8 cellular contexts compared by ENCODE assay signal in genomic region chr6:27250277-27250954, GRCh38. TPM values are rescaled to one million over a fixed set of nuclear protein-coding genes. Genes with fewer than 3 reads are reported as not detected.
DNase-seq lines count a peak whose midpoint lies in the region; ATAC-seq lines count a peak whose summit lies in the region.

No MANE protein-coding gene starts in this region.

- H3K9ac ChIP-seq in iPS-18a (ENCODE audit: low read length), result peak overlapping the region; percentile 64

- H3K36me3 Mint-ChIP-seq in activated CD4-positive, alpha-beta T cell treated with anti-CD3 and anti-CD28 coated beads for 36 hours (ENCODE audit: low read depth), result no peaks in the 10 kb centered on the region
- no peaks in the 10 kb centered on the region for H3K36me3 Mint-ChIP-seq in activated T-helper 1 cell treated with anti-CD3 and anti-CD28 coated beads, Interleukin-12 subunit alpha, Interleukin-12 subunit beta, Interleukin-2, Interleukin-4 antibody, amounts not matched to agents 30 ng/mL and 10 ng/mL and 1 ng/mL, durations not matched to agents 14 hours and 24 hours and 36 hours (ENCODE audit: low read depth)
- peaks cover 0 to 2% of the 10 kb centered on the region in 2 donors for H3K36me3 Mint-ChIP-seq in stimulated activated naive B cell treated with anti-CD40 and anti-IgM and Interleukin-4, amounts not matched to agents 10 μg/mL and 1 μg/mL and 100 μg/mL, for 72 hours

- CTCF ChIA-PET in activated CD4-positive, alpha-beta T cell treated with anti-CD3 and anti-CD28 coated beads for 36 hours (lab: Charles Lee), result interaction anchor here (1.6 kb wide), 1 partner anchor 307 kb away, joined by 3 read pairs; no protein-coding TSS in a partner anchor

- H3K4me3 ChIP-seq in iPS-18a (ENCODE audit: low read length), result peak overlapping the region; percentile 84

- H3K27me3 ChIP-seq in iPS-18a (ENCODE audit: control insufficient read depth, insufficient read depth, low read length), result peaks cover 12% of the 10 kb centered on the region

- peaks cover 10% of the 10 kb centered on the region for H3K4me1 Mint-ChIP-seq in activated CD4-positive, alpha-beta T cell treated with anti-CD3 and anti-CD28 coated beads for 36 hours
- peaks cover 5% of the 10 kb centered on the region for H3K4me1 Mint-ChIP-seq in activated T-helper 1 cell treated with anti-CD3 and anti-CD28 coated beads, Interleukin-12 subunit alpha, Interleukin-12 subunit beta, Interleukin-2, Interleukin-4 antibody, amounts not matched to agents 30 ng/mL and 10 ng/mL and 1 ng/mL, durations not matched to agents 14 hours and 24 hours and 36 hours (ENCODE audit: low read depth)
- H3K4me1 Mint-ChIP-seq in stimulated activated naive B cell treated with anti-CD40 and anti-IgM and Interleukin-4, amounts not matched to agents 10 μg/mL and 1 μg/mL and 100 μg/mL, for 72 hours, result peaks cover 3 to 10% of the 10 kb centered on the region in 2 donors

- no peaks in the 10 kb centered on the region for H3K9me3 Mint-ChIP-seq in activated CD4-positive, alpha-beta T cell treated with anti-CD3 and anti-CD28 coated beads for 36 hours (ENCODE audit: low read depth)
- no peaks in the 10 kb centered on the region for H3K9me3 Mint-ChIP-seq in activated T-helper 1 cell treated with anti-CD3 and anti-CD28 coated beads, Interleukin-12 subunit alpha, Interleukin-12 subunit beta, Interleukin-2, Interleukin-4 antibody, amounts not matched to agents 30 ng/mL and 10 ng/mL and 1 ng/mL, durations not matched to agents 14 hours and 24 hours and 36 hours
- peaks cover 0 to 6% of the 10 kb centered on the region in 2 donors for H3K9me3 Mint-ChIP-seq in stimulated activated naive B cell treated with anti-CD40 and anti-IgM and Interleukin-4, amounts not matched to agents 10 μg/mL and 1 μg/mL and 100 μg/mL, for 72 hours

- intact Hi-C loops in activated CD4-positive, alpha-beta T cell treated with anti-CD3 and anti-CD28 coated beads for 36 hours (cut with DNase I, micrococcal nuclease), result no loop called here
- intact Hi-C loops in activated T-helper 1 cell treated with anti-CD3 and anti-CD28 coated beads, Interleukin-12 subunit alpha, Interleukin-12 subunit beta, Interleukin-2, Interleukin-4 antibody, amounts not matched to agents 30 ng/mL and 10 ng/mL and 1 ng/mL, durations not matched to agents 14 hours and 24 hours and 36 hours (cut with micrococcal nuclease), result loop anchor here (2.0 kb wide), 1 partner anchor 62 kb away; no protein-coding TSS in a partner anchor

- H3K27me3 Mint-ChIP-seq in activated CD4-positive, alpha-beta T cell treated with anti-CD3 and anti-CD28 coated beads for 36 hours, result peaks cover 41% of the 10 kb centered on the region
- peaks cover 38% of the 10 kb centered on the region for H3K27me3 Mint-ChIP-seq in activated T-helper 1 cell treated with anti-CD3 and anti-CD28 coated beads, Interleukin-12 subunit alpha, Interleukin-12 subunit beta, Interleukin-2, Interleukin-4 antibody, amounts not matched to agents 30 ng/mL and 10 ng/mL and 1 ng/mL, durations not matched to agents 14 hours and 24 hours and 36 hours (ENCODE audit: insufficient read depth)
- H3K27me3 Mint-ChIP-seq in stimulated activated naive B cell treated with anti-CD40 and anti-IgM and Interleukin-4, amounts not matched to agents 10 μg/mL and 1 μg/mL and 100 μg/mL, for 72 hours, result peaks cover 29 to 45% of the 10 kb centered on the region in 2 donors

- no peak for ATAC-seq in activated CD4-positive, alpha-beta T cell treated with anti-CD3 and anti-CD28 coated beads for 36 hours
- ATAC-seq in stimulated activated naive B cell treated with anti-CD40 and anti-IgM and Interleukin-4, amounts not matched to agents 10 μg/mL and 1 μg/mL and 100 μg/mL, for 72 hours (replicated peaks), result no peak
- no peak for ATAC-seq in activated CD4-positive, CD25-positive, alpha-beta regulatory T cell treated with anti-CD3 and anti-CD28 coated beads, Interleukin-2, amount 50 U/mL, for 24 hours

- H3K4me1 ChIP-seq in iPS-18a (ENCODE audit: control insufficient read depth, low read depth, low read length), result peaks cover 3% of the 10 kb centered on the region

- no peak for DNase-seq in activated CD4-positive, alpha-beta T cell treated with anti-CD3 and anti-CD28 coated beads for 36 hours
- DNase-seq in activated CD4-positive, alpha-beta T cell treated with anti-CD3 and anti-CD28 coated beads for 4 hours, result no peak
- DNase-seq in activated T-helper 1 cell treated with anti-CD3 and anti-CD28 coated beads, Interleukin-12 subunit alpha, Interleukin-12 subunit beta, Interleukin-2, Interleukin-4 antibody, amounts not matched to agents 30 ng/mL and 10 ng/mL and 1 ng/mL, durations not matched to agents 14 hours and 24 hours and 36 hours (ENCODE audit: low spot score), result no peak
- no peak for DNase-seq in stimulated activated naive B cell treated with anti-CD40 and anti-IgM and Interleukin-4, amounts not matched to agents 10 μg/mL and 1 μg/mL and 100 μg/mL, for 72 hours
- DNase-seq in NOMO-1 treated with dmso at 0.1 percent for 144 hours (lab: John Stamatoyannopoulos, UW; ENCODE audit: unreplicated experiment), result no peak
- no peak for DNase-seq in NCI-H1048 (lab: John Stamatoyannopoulos, UW)

- H3K27ac ChIP-seq in iPS-18a (ENCODE audit: low read length), result peak overlapping the region; percentile 10

- H3K27ac Mint-ChIP-seq in activated CD4-positive, alpha-beta T cell treated with anti-CD3 and anti-CD28 coated beads for 36 hours, result peak overlapping the region; percentile 23
- no peak overlapping the region for H3K27ac Mint-ChIP-seq in activated T-helper 1 cell treated with anti-CD3 and anti-CD28 coated beads, Interleukin-12 subunit alpha, Interleukin-12 subunit beta, Interleukin-2, Interleukin-4 antibody, amounts not matched to agents 30 ng/mL and 10 ng/mL and 1 ng/mL, durations not matched to agents 14 hours and 24 hours and 36 hours
- no peak overlapping the region for H3K27ac Mint-ChIP-seq in stimulated activated naive B cell treated with anti-CD40 and anti-IgM and Interleukin-4, amounts not matched to agents 10 μg/mL and 1 μg/mL and 100 μg/mL, for 72 hours

- no peaks in the 10 kb centered on the region for H3K36me3 ChIP-seq in iPS-18a (ENCODE audit: control insufficient read depth, low read depth, low read length)

- no peaks in the 10 kb centered on the region for H3K9me3 ChIP-seq in iPS-18a (ENCODE audit: control insufficient read depth, low read depth, low read length)

- POLR2A ChIA-PET in activated CD4-positive, alpha-beta T cell treated with anti-CD3 and anti-CD28 coated beads for 36 hours (lab: Charles Lee), result no interaction called here

- H3K4me3 Mint-ChIP-seq in activated CD4-positive, alpha-beta T cell treated with anti-CD3 and anti-CD28 coated beads for 36 hours, result peak overlapping the region; percentile 80
- H3K4me3 Mint-ChIP-seq in activated T-helper 1 cell treated with anti-CD3 and anti-CD28 coated beads, Interleukin-12 subunit alpha, Interleukin-12 subunit beta, Interleukin-2, Interleukin-4 antibody, amounts not matched to agents 30 ng/mL and 10 ng/mL and 1 ng/mL, durations not matched to agents 14 hours and 24 hours and 36 hours, result peak overlapping the region; percentile 87
- peak overlapping the region; percentile 90 to 91 for H3K4me3 Mint-ChIP-seq in stimulated activated naive B cell treated with anti-CD40 and anti-IgM and Interleukin-4, amounts not matched to agents 10 μg/mL and 1 μg/mL and 100 μg/mL, for 72 hours

RNA-seq across cellular contexts. Expression of gene PRSS16, which starts 2.9 kb away (rescaled TPM):
- 1 to 10 TPM; 1.5 to 2.0 TPM for total RNA-seq in activated CD4-positive, alpha-beta T cell treated with anti-CD3 and anti-CD28 coated beads for 36 hours
- 0.13 and 0.98 TPM in 2 replicates for total RNA-seq in activated T-helper 1 cell treated with anti-CD3 and anti-CD28 coated beads, Interleukin-12 subunit alpha, Interleukin-12 subunit beta, Interleukin-2, Interleukin-4 antibody, amounts not matched to agents 30 ng/mL and 10 ng/mL and 1 ng/mL, durations not matched to agents 14 hours and 24 hours and 36 hours
